Comparison of ENCODE assay signal across 2 cellular contexts in genomic region chr1:54109131-54110105, GRCh38.
A peak's percentile ranks its signal among the peaks of the same experiment; 100 is the strongest.
TF ChIP-seq lines count a peak whose summit lies in the region.

No MANE protein-coding gene starts in this region.

TF ChIP-seq in HEK293, 187 proteins besides CTCF, POLR2A, EP300 and RAD21:
- TF ChIP-seq PRDM6 (tag by site-specific recombination; IDR thresholded peaks at IDR 0.05) (no peak), ZNF175 (tag by site-specific recombination; IDR thresholded peaks at IDR 0.05) (no peak), PRDM1 (tag by site-specific recombination; IDR thresholded peaks at IDR 0.05) (no peak), GLIS1 (tag by site-specific recombination; IDR thresholded peaks at IDR 0.05) (peak; percentile 40; the same call in 1 of the 2 replicates), ZNF37A (tag by site-specific recombination; IDR thresholded peaks at IDR 0.05) (no peak)

TF ChIP-seq in K562, 482 proteins besides CTCF, POLR2A, EP300 and RAD21:
- TF ChIP-seq TCF3 (CRISPR knock-in tag; IDR thresholded peaks at IDR 0.05) (peak; percentile 45), E2F6 (IDR thresholded peaks at IDR 0.05; ENCODE audit: borderline replicate concordance in 1 of 2, extremely low read depth in 1 of 2, insufficient read depth in 1 of 2, insufficient read length in 1 of 2, low read depth in 1 of 2, low read length in 1 of 2, poor library complexity in 1 of 2, severe bottlenecking in 1 of 2) (peak in 1 of 2 experiments; percentile 29), ZNF41 (CRISPR knock-in tag; conservative IDR thresholded peaks at IDR 0.05) (no peak), FOS (IDR thresholded peaks at IDR 0.05; ENCODE audit: extremely low read depth, insufficient read length) (no peak), HCFC1 (IDR thresholded peaks at IDR 0.05; ENCODE audit: low read depth, low read length) (no peak), CBFA2T3 (IDR thresholded peaks at IDR 0.05) (peak; percentile 42; the same call in 1 of the 2 replicates)
